In the genomic region with DNA sequence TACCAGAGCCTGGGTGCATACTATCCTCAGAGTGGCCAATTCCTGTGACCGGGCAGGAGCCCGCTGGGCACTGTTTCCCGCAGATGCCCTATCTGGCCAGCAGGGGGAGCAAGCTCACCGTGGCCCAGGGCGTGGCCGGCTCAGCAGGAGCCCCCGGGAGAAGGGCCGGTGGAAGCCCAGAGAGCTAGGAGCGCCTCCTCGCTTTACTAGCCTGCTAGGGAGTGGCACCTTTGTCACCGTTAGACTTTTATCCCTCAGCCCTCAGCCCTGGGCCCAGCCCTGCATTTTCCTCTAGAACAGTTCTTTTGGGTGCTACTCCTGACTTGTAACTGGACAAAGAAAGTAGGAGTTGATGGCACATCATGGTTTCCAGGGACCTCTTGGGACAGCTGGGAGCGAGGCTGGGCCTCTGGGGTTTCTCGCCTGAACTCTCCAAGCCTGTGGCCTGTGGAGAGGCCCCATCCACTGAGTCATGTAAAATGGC, we compare ENCODE assay signal across 1 cellular context.
TF ChIP-seq lines count a peak whose summit lies in the region.

No MANE protein-coding gene starts in this region.

TF ChIP-seq in endothelial cell of umbilical vein, 7 proteins besides CTCF, POLR2A, EP300 and RAD21:
- TF ChIP-seq JUN (IDR thresholded peaks at IDR 0.05; ENCODE audit: borderline replicate concordance, insufficient read depth, insufficient read length, low read depth) (no peak), MYC (IDR thresholded peaks at IDR 0.05; ENCODE audit: low read depth, low read length) (no peak), POLR2AphosphoS5 (IDR thresholded peaks at IDR 0.05; ENCODE audit: insufficient read depth, low read depth, low read length) (no peak), FOS (IDR thresholded peaks at IDR 0.05; ENCODE audit: borderline replicate concordance, insufficient read depth, low read length) (no peak), EZH2 (IDR thresholded peaks at IDR 0.05; ENCODE audit: borderline replicate concordance, low read depth, low read length, severe bottlenecking) (no peak), GATA2 (IDR thresholded peaks at IDR 0.05; ENCODE audit: insufficient read depth, insufficient read length, low read depth, low read length) (no peak)
- TF ChIP-seq, protein P1, sequence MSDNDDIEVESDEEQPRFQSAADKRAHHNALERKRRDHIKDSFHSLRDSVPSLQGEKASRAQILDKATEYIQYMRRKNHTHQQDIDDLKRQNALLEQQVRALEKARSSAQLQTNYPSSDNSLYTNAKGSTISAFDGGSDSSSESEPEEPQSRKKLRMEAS (IDR thresholded peaks at IDR 0.05; ENCODE audit: insufficient read depth, insufficient read length): no peak
